ENCODE assay signal across 15 cellular contexts in genomic region chr10:6130851-6131470, GRCh38.
"Had no signal": no experiment of that assay in that cellular context is flagged by ENCODE, and none has a peak within 500 bp of the region (broad histone marks: within the 10 kb centered on the region; RNA-seq: fewer than 3 reads in every experiment).

No MANE protein-coding gene starts in this region.

- ATAC-seq: right cardiac atrium, upper lobe of right lung had no signal

- H3K9me3 Mint-ChIP-seq: endodermal cell, T-cell had no signal

- H3K27me3 ChIP-seq: cardiac muscle cell, dorsolateral prefrontal cortex had no signal

- H3K4me3 Mint-ChIP-seq: endodermal cell had no signal

- H3K27ac Mint-ChIP-seq: endodermal cell, progenitor cell of endocrine pancreas had no signal

- DNase-seq: activated CD4-positive, CD25-positive, alpha-beta regulatory T cell treated with anti-CD3 and anti-CD28 coated beads, Interleukin-2, amount 50 U/mL, for 72 hours; activated CD8-positive, alpha-beta memory T cell treated with anti-CD3 and anti-CD28 coated beads, Interleukin-2, amount 50 U/mL, for 4 hours; activated gamma-delta T cell; endodermal cell; midbrain; right cardiac atrium; small intestine; T1000; upper lobe of right lung had no signal

- H3K36me3 Mint-ChIP-seq: T-cell had no signal

- H3K9me3 ChIP-seq: thoracic aorta, upper lobe of right lung had no signal

- H3K4me3 ChIP-seq: cardiac muscle cell, dorsolateral prefrontal cortex, lung, thoracic aorta, upper lobe of right lung had no signal

- H3K27ac ChIP-seq: cardiac muscle cell, dorsolateral prefrontal cortex, thoracic aorta, upper lobe of right lung had no signal

- H3K36me3 ChIP-seq: cardiac muscle cell, thoracic aorta, upper lobe of right lung had no signal
